8 cellular contexts compared by ENCODE assay signal in the genomic region with DNA sequence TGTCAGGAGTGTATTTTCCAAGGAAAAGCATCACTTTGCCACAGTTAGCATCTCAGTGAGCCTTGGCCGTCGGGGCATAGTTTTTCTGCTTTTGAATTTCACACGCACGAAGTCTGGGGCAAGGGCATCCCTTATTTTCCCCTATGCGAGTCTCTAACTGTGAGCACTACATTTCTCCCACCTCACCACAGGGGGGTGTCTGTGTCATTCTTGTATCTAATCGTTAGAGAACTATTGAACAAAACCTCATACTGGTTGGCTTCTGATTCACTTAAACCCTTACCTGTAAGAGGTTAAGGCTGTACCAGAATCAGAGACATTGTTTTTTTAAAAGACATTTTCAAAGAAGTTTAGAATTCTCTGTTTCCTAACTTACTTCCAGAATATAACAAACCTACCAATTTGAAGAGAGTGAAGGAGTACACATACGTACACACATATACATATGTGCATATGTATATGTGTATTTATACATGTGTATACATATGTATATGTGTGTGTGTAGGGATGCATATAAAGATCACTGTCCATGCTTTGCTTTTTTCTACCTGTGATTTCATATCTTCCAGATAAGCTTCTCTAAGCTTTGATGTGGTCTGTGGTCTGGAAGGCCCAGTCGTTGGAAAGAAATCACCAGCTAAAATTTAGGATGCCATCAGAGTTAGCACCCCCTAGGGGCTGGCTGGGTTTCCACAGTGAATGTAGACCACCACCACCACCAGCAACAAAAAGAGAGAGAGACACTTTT. TPM values are rescaled to one million over a fixed set of nuclear protein-coding genes. Genes with fewer than 3 reads are reported as not detected.
DNase-seq lines count a peak whose midpoint lies in the region; ATAC-seq, FAIRE-seq and TF ChIP-seq lines count a peak whose summit lies in the region.

No MANE protein-coding gene starts in this region.

- H3K27ac ChIP-seq in GM12878 (ENCODE audit: control insufficient read depth, insufficient read depth) (no peak overlapping the region), liver (ENCODE audit: low read depth in 1 of 2, low read length in 2 of 2) (no peak overlapping the region)

- no peak overlapping the region for H3K9ac ChIP-seq in Loucy (ENCODE audit: low read depth, low read length, poor library complexity, severe bottlenecking)
- H3K9ac ChIP-seq in GM12878 (ENCODE audit: control insufficient read depth, insufficient read depth, low read length), result no peak overlapping the region
- no peak overlapping the region for H3K9ac ChIP-seq in liver (ENCODE audit: low read depth in 1 of 2, low read length in 2 of 2)

- in situ Hi-C loops in GM12878 (cut with MboI), result no loop called here

- TF ChIP-seq POLR2A in GM12878 (IDR thresholded peaks at IDR 0.05; ENCODE audit: low read depth, low read length), result no peak

- TF ChIP-seq CTCF in Loucy (conservative IDR thresholded peaks at IDR 0.05; ENCODE audit: low read length), result peak; percentile 73
- peak; percentile 26 to 48 (median 38); a peak in 4 of 6 replicates for TF ChIP-seq CTCF in GM12878 (IDR thresholded peaks at IDR 0.05 in 2 of 3, conservative IDR thresholded peaks at IDR 0.05 in 1 of 3; ENCODE audit: control insufficient read depth in 2 of 3, extremely low read depth in 1 of 3, insufficient read depth in 1 of 3, low read depth in 3 of 3, low read length in 3 of 3)
- TF ChIP-seq CTCF in liver (IDR thresholded peaks at IDR 0.05; ENCODE audit: low read depth, low read length, missing input control), result peak; percentile 44

- H3K9me3 ChIP-seq in Loucy (ENCODE audit: insufficient read depth, low read depth, low read length), result no peaks in the 10 kb centered on the region
- H3K9me3 ChIP-seq in GM12878 (replicated peaks; ENCODE audit: control insufficient read depth, insufficient read depth, low read length), result no peaks in the 10 kb centered on the region
- H3K9me3 ChIP-seq in liver (ENCODE audit: control insufficient read depth in 4 of 4, low read length in 3 of 4), result no peaks in the 10 kb centered on the region

- SMC1A ChIA-PET in GM12878 (lab: Charles Lee; ENCODE audit: uncharacterized antibody, unreplicated experiment), result interaction anchor here (0.6 to 1.7 kb wide), 2 partner anchors 158 to 220 kb away, joined by 3 to 6 read pairs; no protein-coding TSS in a partner anchor

- H3K4me3 Mint-ChIP-seq in activated CD8-positive, alpha-beta memory T cell treated with anti-CD3 and anti-CD28 coated beads, Interleukin-2, amount 10 ng/mL, durations not matched to agents 7 days and 5 days, result no peak overlapping the region
- H3K4me3 Mint-ChIP-seq in effector memory CD8-positive, alpha-beta T cell, result no peak overlapping the region

- H3K9me2 ChIP-seq in Loucy (replicated peaks; ENCODE audit: low read depth, low read length), result no peaks in the 10 kb centered on the region

- H4K20me1 ChIP-seq in Loucy (ENCODE audit: insufficient read depth, low read length, poor library complexity, severe bottlenecking) (no peaks in the 10 kb centered on the region), GM12878 (ENCODE audit: control insufficient read depth, insufficient read depth) (no peaks in the 10 kb centered on the region)

- no peak for FAIRE-seq in GM12878 (lab: Jason Lieb, UNC)

- no peak for DNase-seq in activated CD8-positive, alpha-beta memory T cell treated with anti-CD3 and anti-CD28 coated beads, Interleukin-2, amount 10 ng/mL, durations not matched to agents 7 days and 5 days
- no peak for DNase-seq in activated CD8-positive, alpha-beta memory T cell treated with anti-CD3 and anti-CD28 coated beads, Interleukin-2, amount 50 U/mL, for 4 hours
- DNase-seq in GM12878 (ENCODE audit: low read depth, low spot score), result no peak
- no peak for DNase-seq in effector memory CD8-positive, alpha-beta T cell

- CTCF ChIA-PET in activated CD8-positive, alpha-beta memory T cell treated with anti-CD3 and anti-CD28 coated beads, Interleukin-2, amount 10 ng/mL, durations not matched to agents 7 days and 5 days (lab: Charles Lee), result interaction anchor here (0.8 to 3.1 kb wide), 9 partner anchors 12 to 219 kb away, joined by 3 to 12 read pairs (median 4); no protein-coding TSS in a partner anchor
- CTCF ChIA-PET in GM12878 (lab: Yijun Ruan, JAX), result interaction anchor here (1.0 to 2.3 kb wide), 8 partner anchors 8 to 219 kb away, joined by 3 to 13 read pairs (median 4); no protein-coding TSS in a partner anchor

- no peak overlapping the region for H2AFZ ChIP-seq in Loucy (ENCODE audit: low read length)
- H2AFZ ChIP-seq in GM12878 (ENCODE audit: control insufficient read depth, low read depth, low read length), result no peak overlapping the region

- H3K36me3 Mint-ChIP-seq in activated CD8-positive, alpha-beta memory T cell treated with anti-CD3 and anti-CD28 coated beads, Interleukin-2, amount 10 ng/mL, durations not matched to agents 7 days and 5 days, result no peaks in the 10 kb centered on the region
- H3K36me3 Mint-ChIP-seq in effector memory CD8-positive, alpha-beta T cell (ENCODE audit: insufficient read depth), result peaks cover 4% of the 10 kb centered on the region

- no peaks in the 10 kb centered on the region for H3K4me1 Mint-ChIP-seq in activated CD8-positive, alpha-beta memory T cell treated with anti-CD3 and anti-CD28 coated beads, Interleukin-2, amount 10 ng/mL, durations not matched to agents 7 days and 5 days
- no peaks in the 10 kb centered on the region for H3K4me1 Mint-ChIP-seq in effector memory CD8-positive, alpha-beta T cell (ENCODE audit: low read depth in 2 of 2)

- no peak for TF ChIP-seq EP300 in GM12878 (IDR thresholded peaks at IDR 0.05; ENCODE audit: borderline replicate concordance in 1 of 2, control insufficient read depth in 1 of 2, low read depth in 2 of 2, low read length in 2 of 2)

- peaks cover 6% of the 10 kb centered on the region for H3K27me3 ChIP-seq in Loucy (ENCODE audit: insufficient read depth, low read length, poor library complexity, severe bottlenecking)
- peaks cover 0 to 5% of the 10 kb centered on the region in 2 experiments; a peak in 2 of 4 replicates for H3K27me3 ChIP-seq in GM12878 (replicated peaks in 1 of 2; ENCODE audit: control insufficient read depth in 2 of 2, insufficient read depth in 2 of 2, low read length in 1 of 2)
- H3K27me3 ChIP-seq in liver (ENCODE audit: control insufficient read depth in 4 of 4, insufficient read depth in 4 of 4, low read length in 3 of 4), result no peaks in the 10 kb centered on the region

- 31% methylated on average over 8 of the region's 8 CpGs for WGBS in GM12878 (ENCODE audit: insufficient coverage, insufficient replicate concordance, low lambda C conversion rate, missing lambda C conversion rate)
- 57% methylated on average over 8 of the region's 8 CpGs for WGBS in liver

- H3K27ac Mint-ChIP-seq in activated CD8-positive, alpha-beta memory T cell treated with anti-CD3 and anti-CD28 coated beads, Interleukin-2, amount 10 ng/mL, durations not matched to agents 7 days and 5 days, result no peak overlapping the region
- H3K27ac Mint-ChIP-seq in effector memory CD8-positive, alpha-beta T cell, result peak overlapping the region in 1 of 2 donors; percentile 11

- no peaks in the 10 kb centered on the region for H3F3A ChIP-seq in Loucy (ENCODE audit: low read depth)

- H3K79me2 ChIP-seq in Loucy (ENCODE audit: insufficient read depth, low read length) (no peaks in the 10 kb centered on the region), GM12878 (ENCODE audit: control insufficient read depth, insufficient read depth, low read length) (no peaks in the 10 kb centered on the region)

- no peaks in the 10 kb centered on the region for H3K9me3 Mint-ChIP-seq in activated CD8-positive, alpha-beta memory T cell treated with anti-CD3 and anti-CD28 coated beads, Interleukin-2, amount 10 ng/mL, durations not matched to agents 7 days and 5 days (ENCODE audit: low read depth)
- H3K9me3 Mint-ChIP-seq in effector memory CD8-positive, alpha-beta T cell, result no peaks in the 10 kb centered on the region

- peak; percentile 43 for TF ChIP-seq RAD21 in GM12878 (IDR thresholded peaks at IDR 0.05; ENCODE audit: insufficient read depth, low read depth, low read length)
- TF ChIP-seq RAD21 in liver (IDR thresholded peaks at IDR 0.05), result peak; percentile 71 to 76

- H3K27me3 Mint-ChIP-seq in activated CD8-positive, alpha-beta memory T cell treated with anti-CD3 and anti-CD28 coated beads, Interleukin-2, amount 10 ng/mL, durations not matched to agents 7 days and 5 days, result peaks cover 38% of the 10 kb centered on the region
- peaks cover 22 to 42% of the 10 kb centered on the region in 2 donors for H3K27me3 Mint-ChIP-seq in effector memory CD8-positive, alpha-beta T cell

- intact Hi-C loops in GM12878 (cut with micrococcal nuclease; ENCODE audit: unreplicated experiment), result loop anchor here (1.0 kb wide), 1 partner anchor 220 kb away; no protein-coding TSS in a partner anchor

- BruUV-seq in GM12878 (replicated peaks; lab: Mats Ljungman, UMichigan), result no TSS peak

- H3K36me3 ChIP-seq in Loucy (ENCODE audit: insufficient read depth, low read length) (no peaks in the 10 kb centered on the region), GM12878 (ENCODE audit: control insufficient read depth in 2 of 2, insufficient read depth in 2 of 2, low read length in 1 of 2) (no peaks in the 10 kb centered on the region), liver (ENCODE audit: control insufficient read depth in 4 of 4, insufficient read depth in 3 of 4, low read depth in 1 of 4, low read length in 3 of 4) (no peaks in the 10 kb centered on the region)

- RAD21 ChIA-PET in GM12878 (lab: Charles Lee; ENCODE audit: unreplicated experiment), result no interaction called here

- H3K4me3 ChIP-seq in Loucy (ENCODE audit: low read length, poor library complexity, severe bottlenecking), result no peak overlapping the region
- no peak overlapping the region for H3K4me3 ChIP-seq in GM12878
- H3K4me3 ChIP-seq in liver (ENCODE audit: low read depth in 1 of 3, low read length in 3 of 3), result no peak overlapping the region

- peak; percentile 39 for ATAC-seq in activated CD8-positive, alpha-beta memory T cell treated with anti-CD3 and anti-CD28 coated beads, Interleukin-2, amount 10 ng/mL, durations not matched to agents 7 days and 5 days
- ATAC-seq in GM12878 (peak; percentile 73), HG02870 (IDR thresholded peaks at IDR 0.05; ENCODE audit: unreplicated experiment) (no peak), HG02840 (IDR thresholded peaks at IDR 0.05; ENCODE audit: low FRiP score, unreplicated experiment) (no peak)
- ATAC-seq in effector memory CD8-positive, alpha-beta T cell (replicated peaks), result no peak

- H3K4me2 ChIP-seq in Loucy (ENCODE audit: low read depth, low read length, poor library complexity, severe bottlenecking), result no peak overlapping the region
- H3K4me2 ChIP-seq in GM12878 (ENCODE audit: control insufficient read depth, insufficient read depth), result no peak overlapping the region

- POLR2A ChIA-PET in GM12878 (lab: Charles Lee), result no interaction called here

- H3K4me1 ChIP-seq in Loucy (ENCODE audit: insufficient read depth, low read length, poor library complexity, severe bottlenecking) (no peaks in the 10 kb centered on the region), GM12878 (ENCODE audit: control insufficient read depth, insufficient read depth, low read length) (no peaks in the 10 kb centered on the region), liver (ENCODE audit: control insufficient read depth in 4 of 4, insufficient read depth in 4 of 4, low read length in 3 of 4) (no peaks in the 10 kb centered on the region)

RNA-seq across cellular contexts. Expression of a gene that starts 49.4 kb away (rescaled TPM):
- not detected for total RNA-seq in activated CD8-positive, alpha-beta memory T cell treated with anti-CD3 and anti-CD28 coated beads, Interleukin-2, amount 10 ng/mL, durations not matched to agents 7 days and 5 days
- not detected in 2 replicates for total RNA-seq in GM12878 (2013; cell fraction: nucleolus; rRNA removed)
- total RNA-seq in GM12878 (2014; rRNA removed), result not detected in 2 replicates
- not detected in 2 replicates for total RNA-seq in GM12878 (2014; rRNA removed; fragmentation: Illumina TruSeq; extraction: Trizol)
- not detected in 2 replicates for total RNA-seq in GM12878 (2021)
- polyA plus RNA-seq in GM12878 (2011; ENCODE audit: low read depth), result not detected
- not detected in 2 replicates for polyA plus RNA-seq in GM12878 (2011; rRNA removed)
- not detected in 2 replicates for polyA plus RNA-seq in GM12878 (2011; cell fraction: cytosol; rRNA removed)
- polyA plus RNA-seq in GM12878 (2011; cell fraction: nucleus; rRNA removed), result not detected in 2 replicates
- not detected in 2 replicates for polyA plus RNA-seq in GM12878 (2012)
- not detected in 2 replicates for polyA plus RNA-seq in GM12878 (2014; fragmentation: Illumina TruSeq; extraction: Trizol)
- polyA plus RNA-seq in GM12878 (2014; fragmentation: Nextera tagmentation; extraction: Ambion mirVana), result not detected
- not detected in 2 replicates for polyA plus RNA-seq in GM12878 (2014; rRNA removed)
- polyA plus RNA-seq in GM12878 (2016; fragmentation: Nextera tagmentation; extraction: Ambion mirVana), result not detected
- not detected in 2 replicates for polyA minus RNA-seq in GM12878 (2011; rRNA and poly(A)+ RNA removed)
- polyA minus RNA-seq in GM12878 (2011; cell fraction: cytosol; rRNA and poly(A)+ RNA removed), result not detected in 2 replicates
- not detected in 2 replicates for polyA minus RNA-seq in GM12878 (2011; cell fraction: nucleus; rRNA and poly(A)+ RNA removed)
- total RNA-seq in liver, result 1 to 10 TPM in 1 of 2 donors, under 1 TPM in 1; 0.50 to 1.8 TPM
- polyA plus RNA-seq in liver, result 1 to 10 TPM in 1 of 2 donors, under 1 TPM in 1; 0.64 to 1.3 TPM

Comparison
In these comparisons a context has a peak if more than half of its experiments do, and no peak if none do; other contexts are left out.
1. ATAC-seq: peak in activated CD8-positive, alpha-beta memory T cell treated with anti-CD3 and anti-CD28 coated beads, Interleukin-2, amount 10 ng/mL, durations not matched to agents 7 days and 5 days (single experiment) and GM12878 (single experiment); none in HG02870 (single experiment), effector memory CD8-positive, alpha-beta T cell (single experiment) and HG02840 (single experiment).
2. Peak in every context shown above with its lines, with median percentiles within 50 percentile points of each other: CTCF ChIP-seq.